Comparison of ENCODE assay signal across 10 cellular contexts in the genomic region with DNA sequence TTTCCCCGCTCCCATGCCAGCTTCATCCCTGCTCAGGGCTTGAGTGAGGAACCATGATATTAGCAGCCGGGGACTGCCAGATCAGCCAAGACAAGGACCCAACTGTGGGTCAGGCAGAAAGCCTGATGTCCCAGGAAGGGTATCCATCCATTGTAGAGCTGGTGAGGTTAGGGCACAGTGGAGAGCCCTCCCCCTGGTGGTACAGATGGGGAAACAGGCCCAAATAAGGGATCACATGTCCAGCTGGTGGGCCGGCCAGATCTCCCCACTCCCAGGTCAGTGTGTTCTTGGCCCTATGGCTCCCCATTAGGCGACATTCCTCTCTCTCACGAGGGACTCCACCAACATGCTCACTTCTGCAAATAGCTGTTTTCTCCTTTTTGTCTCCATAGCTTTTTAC. TPM values are rescaled to one million over a fixed set of nuclear protein-coding genes. Genes with fewer than 3 reads are reported as not detected.
DNase-seq lines count a peak whose midpoint lies in the region; ATAC-seq, FAIRE-seq and TF ChIP-seq lines count a peak whose summit lies in the region.
"Had no signal": no experiment of that assay in that cellular context is flagged by ENCODE, and none has a peak within 500 bp of the region (broad histone marks: within the 10 kb centered on the region; RNA-seq: fewer than 3 reads in every experiment).

No MANE protein-coding gene starts in this region.

- no peak overlapping the region for H3K4me2 ChIP-seq in PC-3 (ENCODE audit: low read length)

- H3K79me2 ChIP-seq in PC-3 (ENCODE audit: low read length) = no peaks in the 10 kb centered on the region

- peaks cover 2% of the 10 kb centered on the region for H3K27me3 Mint-ChIP-seq in activated naive CD4-positive, alpha-beta T cell treated with anti-CD3 and anti-CD28 coated beads for 36 hours (ENCODE audit: low read depth)

- H3K4me1 ChIP-seq in heart right ventricle (peaks cover 5 to 28% (median 10%) of the 10 kb centered on the region in 9 donors), PC-3 (ENCODE audit: insufficient read depth, low read length) (no peaks in the 10 kb centered on the region)

- no peak overlapping the region for H3K9ac ChIP-seq in PC-3 (ENCODE audit: low read length)

- no peaks in the 10 kb centered on the region for H3K36me3 Mint-ChIP-seq in activated naive CD4-positive, alpha-beta T cell treated with anti-CD3 and anti-CD28 coated beads for 36 hours (ENCODE audit: low read depth)
- H3K36me3 Mint-ChIP-seq: CD4-positive, alpha-beta memory T cell had no signal

- no peaks in the 10 kb centered on the region for H3K4me1 Mint-ChIP-seq in activated naive CD4-positive, alpha-beta T cell treated with anti-CD3 and anti-CD28 coated beads for 36 hours (ENCODE audit: low read depth)
- H3K4me1 Mint-ChIP-seq: CD4-positive, alpha-beta memory T cell had no signal

- no peak overlapping the region for H2AFZ ChIP-seq in PC-3 (ENCODE audit: low read length)

- H3K9me3 ChIP-seq in heart right ventricle = no peaks in the 10 kb centered on the region
- no peaks in the 10 kb centered on the region for H3K9me3 ChIP-seq in PC-3 (ENCODE audit: low read length)

- intact Hi-C loops in heart right ventricle (cut with DNase I) = loop anchor here in 1 of 10 donors (10.0 kb wide), 1 partner anchor 359 kb away; no protein-coding TSS in a partner anchor
- intact Hi-C loops in Right ventricle myocardium superior (cut with DNase I) = no loop called here
- intact Hi-C loops in PC-3 (cut with micrococcal nuclease) = no loop called here
- intact Hi-C loops in activated naive CD4-positive, alpha-beta T cell treated with anti-CD3 and anti-CD28 coated beads for 36 hours (cut with micrococcal nuclease) = no loop called here

- H3K27ac Mint-ChIP-seq in activated naive CD4-positive, alpha-beta T cell treated with anti-CD3 and anti-CD28 coated beads for 36 hours = no peak overlapping the region
- H3K27ac Mint-ChIP-seq: CD4-positive, alpha-beta memory T cell had no signal

- BruUV-seq in PC-3 (replicated peaks; lab: Mats Ljungman, UMichigan) = no TSS peak

- peak overlapping the region in 2 of 10 donors; percentile 1 to 21 for H3K27ac ChIP-seq in heart right ventricle
- no peak overlapping the region for H3K27ac ChIP-seq in PC-3 (ENCODE audit: low read length)

- 78 to 80% methylated on average over 5 of the region's 5 CpGs for WGBS in heart right ventricle, 2 donors

- TF ChIP-seq CTCF in heart right ventricle (IDR thresholded peaks at IDR 0.05) (peak in 7 of 9 donors; percentile 18 to 40 (median 34)), PC-3 (conservative IDR thresholded peaks at IDR 0.05; ENCODE audit: low read depth, low read length) (peak; percentile 76), fibroblast of the aortic adventitia (IDR thresholded peaks at IDR 0.05; ENCODE audit: insufficient read depth, low read length) (peak; percentile 58)

- POLR2A ChIA-PET in PC-3 (lab: Charles Lee; ENCODE audit: unreplicated experiment) = no interaction called here

- no peaks in the 10 kb centered on the region for H3F3A ChIP-seq in PC-3 (ENCODE audit: low read length, unreplicated experiment)

- no peak for DNase-seq in heart right ventricle
- DNase-seq in Right ventricle myocardium superior = no peak
- peak; percentile 50 for DNase-seq in PC-3
- DNase-seq in fibroblast of the aortic adventitia (ENCODE audit: low read depth) = no peak
- no peak for DNase-seq in GM19239 (ENCODE audit: insufficient read length, low spot score)
- no peak for DNase-seq in activated naive CD4-positive, alpha-beta T cell treated with anti-CD3 and anti-CD28 coated beads for 36 hours
- DNase-seq in DMS79 treated with DMSO at 0.1 percent for 48 hours (lab: John Stamatoyannopoulos, UW) = no peak
- DNase-seq: CD4-positive, alpha-beta memory T cell had no signal

- CTCF ChIA-PET in PC-3 (lab: Charles Lee) = interaction anchor here (0.6 to 0.8 kb wide), 2 partner anchors 14 to 39 kb away, joined by 3 to 4 read pairs; no protein-coding TSS in a partner anchor
- CTCF ChIA-PET in activated naive CD4-positive, alpha-beta T cell treated with anti-CD3 and anti-CD28 coated beads for 36 hours (lab: Charles Lee) = interaction anchor here (0.7 to 1.1 kb wide), 4 partner anchors 13 to 145 kb away, joined by 3 to 4 read pairs (median 4); no protein-coding TSS in a partner anchor

- FAIRE-seq in GM19239 (lab: Jason Lieb, UNC) = no peak

- H3K9me3 Mint-ChIP-seq in activated naive CD4-positive, alpha-beta T cell treated with anti-CD3 and anti-CD28 coated beads for 36 hours = no peaks in the 10 kb centered on the region
- H3K9me3 Mint-ChIP-seq: CD4-positive, alpha-beta memory T cell had no signal

- H3K36me3 ChIP-seq in heart right ventricle = no peaks in the 10 kb centered on the region
- H3K36me3 ChIP-seq in PC-3 (ENCODE audit: low read depth, low read length) = no peaks in the 10 kb centered on the region

- no peaks in the 10 kb centered on the region for H3K9me2 ChIP-seq in PC-3 (replicated peaks; ENCODE audit: low read length)

- H3K4me3 ChIP-seq in heart right ventricle (no peak overlapping the region), PC-3 (ENCODE audit: low read length) (no peak overlapping the region), fibroblast of the aortic adventitia (ENCODE audit: low read depth, low read length) (no peak overlapping the region)

- no peaks in the 10 kb centered on the region for H4K20me1 ChIP-seq in PC-3 (ENCODE audit: low read length)

- H3K4me3 Mint-ChIP-seq in activated naive CD4-positive, alpha-beta T cell treated with anti-CD3 and anti-CD28 coated beads for 36 hours = no peak overlapping the region
- H3K4me3 Mint-ChIP-seq: CD4-positive, alpha-beta memory T cell had no signal

- no peak for ATAC-seq in heart right ventricle
- no peak for ATAC-seq in Right ventricle myocardium superior (ENCODE audit: poor library complexity)
- ATAC-seq in PC-3 = peak; percentile 75
- no peak for ATAC-seq in HG03565 (IDR thresholded peaks at IDR 0.05; ENCODE audit: unreplicated experiment)

- H3K27me3 ChIP-seq in heart right ventricle (no peaks in the 10 kb centered on the region), PC-3 (ENCODE audit: low read length) (no peaks in the 10 kb centered on the region)

RNA-seq across cellular contexts. Expression of gene CDX1, which starts 9.0 kb away (rescaled TPM):
- total RNA-seq in heart right ventricle (under 1 TPM in 1 of 10 donors, not detected in 9; 0.32 TPM), Right ventricle myocardium superior (not detected), PC-3 (2014; rRNA removed) (not detected in 2 replicates), fibroblast of the aortic adventitia (ENCODE audit: low replicate concordance) (0.18 and 0.65 TPM in 2 replicates)
- under 1 TPM in 1 of 2 donors, not detected in 1; 0.13 TPM for polyA plus RNA-seq in heart right ventricle
- total RNA-seq in activated naive CD4-positive, alpha-beta T cell treated with anti-CD3 and anti-CD28 coated beads for 36 hours = not detected
- total RNA-seq: CD4-positive, alpha-beta memory T cell; mononuclear cell had no signal
- polyA plus RNA-seq: CD4-positive, alpha-beta memory T cell had no signal

RNA-seq across cellular contexts. Expression of gene SLC6A7, which starts 14.3 kb away (rescaled TPM):
- total RNA-seq in heart right ventricle = not detected
- polyA plus RNA-seq in heart right ventricle = not detected
- not detected for total RNA-seq in Right ventricle myocardium superior
- 0.29 and 0.35 TPM in 2 replicates for total RNA-seq in PC-3 (2014; rRNA removed)
- not detected in 2 replicates for total RNA-seq in fibroblast of the aortic adventitia (ENCODE audit: low replicate concordance)
- total RNA-seq in activated naive CD4-positive, alpha-beta T cell treated with anti-CD3 and anti-CD28 coated beads for 36 hours = not detected
- total RNA-seq: CD4-positive, alpha-beta memory T cell had no signal
- polyA plus RNA-seq: CD4-positive, alpha-beta memory T cell had no signal

RNA-seq across cellular contexts. Expression of gene PDGFRB, which starts 19.9 kb away (rescaled TPM):
- total RNA-seq in heart right ventricle (100 to 1,000 TPM in 1 of 10 donors, 10 to 100 TPM in 9; 15.5 to 101 (median 35.9) TPM), Right ventricle myocardium superior (47.0 TPM), PC-3 (2014; rRNA removed) (0.12 and 0.66 TPM in 2 replicates), fibroblast of the aortic adventitia (ENCODE audit: low replicate concordance) (111 and 180 TPM in 2 replicates)
- polyA plus RNA-seq in heart right ventricle = 10 to 100 TPM; 49.1 to 54.3 TPM
- total RNA-seq in activated naive CD4-positive, alpha-beta T cell treated with anti-CD3 and anti-CD28 coated beads for 36 hours = 1 to 10 TPM in 1 of 2 experiments, under 1 TPM in 1; 0.14 to 1.0 TPM
- total RNA-seq: CD4-positive, alpha-beta memory T cell had no signal
- polyA plus RNA-seq: CD4-positive, alpha-beta memory T cell had no signal
